Comparison of ENCODE assay signal across 37 cellular contexts in genomic region chr1:158471920-158472319, GRCh38. TPM values are rescaled to one million over a fixed set of nuclear protein-coding genes. Genes with fewer than 3 reads are reported as not detected.
"Had no signal": no experiment of that assay in that cellular context is flagged by ENCODE, and none has a peak within 500 bp of the region (broad histone marks: within the 10 kb centered on the region; RNA-seq: fewer than 3 reads in every experiment).

TSS of gene OR10R2 (plus strand) at chr1:158472220. CDS start at chr1:158472326, 106 bp downstream.

- ATAC-seq: activated CD8-positive, alpha-beta T cell treated with anti-CD3 and anti-CD28 coated beads for 36 hours; activated naive CD4-positive, alpha-beta T cell treated with anti-CD3 and anti-CD28 coated beads, Interleukin-2, amount 50 U/mL, for 72 hours; activated T-cell treated with anti-CD3 and anti-CD28 coated beads, Interleukin-2, amount 50 U/mL, for 4 hours; activated T-cell treated with anti-CD3 and anti-CD28 coated beads, Interleukin-2, amount 50 U/mL, for 72 hours; activated T-helper 17 cell treated with anti-CD3 and anti-CD28 coated beads, Interleukin-2, amount 50 U/mL, for 72 hours; body of pancreas had no signal

- H3K9me3 ChIP-seq: adrenal gland, body of pancreas, breast epithelium had no signal

- H3K27ac ChIP-seq: adrenal gland, body of pancreas, brain microvascular endothelial cell, breast epithelium, VCaP had no signal

- DNase-seq: activated B cell treated with CpG ODN at 0.5 μM for 24 hours; activated CD4-positive, alpha-beta memory T cell treated with anti-CD3 and anti-CD28 coated beads for 36 hours; activated CD4-positive, alpha-beta T cell treated with anti-CD3 and anti-CD28 coated beads for 4 hours; activated CD4-positive, alpha-beta T cell treated with anti-CD3 and anti-CD28 coated beads, Interleukin-2, amount 10 ng/mL, durations not matched to agents 24 days and 14 days; activated CD4-positive, alpha-beta T cell treated with anti-CD3 and anti-CD28 coated beads, Interleukin-2, amount 50 U/mL, for 1 hour; activated CD4-positive, alpha-beta T cell treated with anti-CD3 and anti-CD28 coated beads, Interleukin-2, amount 50 U/mL, for 4 hours; activated CD4-positive, CD25-positive, alpha-beta regulatory T cell treated with anti-CD3 and anti-CD28 coated beads, Interleukin-2, amount 50 U/mL, for 72 hours; activated CD8-positive, alpha-beta memory T cell treated with anti-CD3 and anti-CD28 coated beads, Interleukin-2, amount 50 U/mL, for 4 hours; activated CD8-positive, alpha-beta T cell treated with anti-CD3 and anti-CD28 coated beads for 36 hours; activated effector memory CD4-positive, alpha-beta T cell treated with anti-CD3 and anti-CD28 coated beads, Interleukin-2, amount 50 U/mL, for 16 hours; activated gamma-delta T cell treated with Interleukin-2 at 50 U/mL for 16 hours; activated naive CD4-positive, alpha-beta T cell; activated naive CD4-positive, alpha-beta T cell treated with anti-CD3 and anti-CD28 coated beads for 36 hours; activated naive CD4-positive, alpha-beta T cell treated with anti-CD3 and anti-CD28 coated beads, Interleukin-2, amount 50 U/mL, for 16 hours; activated naive CD8-positive, alpha-beta T cell treated with anti-CD3 and anti-CD28 coated beads for 36 hours; activated T-cell treated with anti-CD3 and anti-CD28 coated beads for 4 hours; activated T-cell treated with anti-CD3 and anti-CD28 coated beads, Interleukin-2, amount 50 U/mL, for 1 hour; activated T-cell treated with anti-CD3 and anti-CD28 coated beads, Interleukin-2, amount 50 U/mL, for 4 hours; activated T-cell treated with anti-CD3 and anti-CD28 coated beads, Interleukin-2, amount 50 U/mL, for 72 hours; adrenal gland; amniotic stem cell; aorta; body of pancreas; brain microvascular endothelial cell; central memory CD4-positive, alpha-beta T cell; T-helper 1 cell; T-helper 2 cell; T-helper 9 cell had no signal

- H3K4me1 ChIP-seq: adrenal gland, body of pancreas, breast epithelium had no signal

- H3K36me3 ChIP-seq: adrenal gland, brain microvascular endothelial cell, breast epithelium had no signal

- H3K4me3 ChIP-seq: adrenal gland, body of pancreas, breast epithelium had no signal

- H3K27me3 ChIP-seq: adrenal gland, body of pancreas, brain microvascular endothelial cell, breast epithelium had no signal

RNA-seq across cellular contexts. Expression of gene OR10R2, which starts in this region (rescaled TPM):
- total RNA-seq: activated B cell treated with CpG ODN at 0.5 μM for 24 hours; activated CD4-positive, alpha-beta memory T cell treated with anti-CD3 and anti-CD28 coated beads for 36 hours; activated CD4-positive, alpha-beta T cell treated with anti-CD3 and anti-CD28 coated beads, Interleukin-2, amount 10 ng/mL, durations not matched to agents 24 days and 14 days; activated CD8-positive, alpha-beta memory T cell treated with anti-CD3 and anti-CD28 coated beads for 36 hours; activated CD8-positive, alpha-beta T cell treated with anti-CD3 and anti-CD28 coated beads for 36 hours; activated naive CD4-positive, alpha-beta T cell treated with anti-CD3 and anti-CD28 coated beads for 36 hours; activated naive CD4-positive, alpha-beta T cell treated with anti-CD3 and anti-CD28 coated beads, Interleukin-2, amount 50 U/mL, for 72 hours; activated naive CD8-positive, alpha-beta T cell treated with anti-CD3 and anti-CD28 coated beads for 36 hours; activated T-cell treated with anti-CD3 and anti-CD28 coated beads, Interleukin-2, amount 50 U/mL, for 4 hours; activated T-cell treated with anti-CD3 and anti-CD28 coated beads, Interleukin-2, amount 50 U/mL, for 72 hours; activated T-helper 1 cell treated with anti-CD3 and anti-CD28 coated beads, Interleukin-12 subunit alpha, Interleukin-12 subunit beta, Interleukin-2, Interleukin-4 antibody, amounts not matched to agents 30 ng/mL and 10 ng/mL and 1 ng/mL, durations not matched to agents 14 hours and 24 hours and 36 hours; activated T-helper 17 cell treated with anti-CD3 and anti-CD28 coated beads, Interleukin-2, amount 50 U/mL, for 72 hours; adrenal gland; aorta; astrocyte; body of pancreas; breast epithelium; cardiac septum; cerebellum had no signal
